1 cellular context compared by ENCODE assay signal in genomic region chr10:97292862-97293198, GRCh38.
TF ChIP-seq lines count a peak whose summit lies in the region.

No MANE protein-coding gene starts in this region.

TF ChIP-seq in GM12878, 131 proteins besides CTCF, POLR2A, EP300 and RAD21:
- TF ChIP-seq KLF5 (IDR thresholded peaks at IDR 0.05; ENCODE audit: partially characterized antibody): no peak
- TF ChIP-seq USF2 (IDR thresholded peaks at IDR 0.05; ENCODE audit: borderline replicate concordance, low read depth, low read length): no peak
- no peak for TF ChIP-seq PAX5 (IDR thresholded peaks at IDR 0.05; ENCODE audit: borderline replicate concordance, low read depth, low read length)
- TF ChIP-seq CBX3 (IDR thresholded peaks at IDR 0.05; ENCODE audit: borderline replicate concordance, low read depth): no peak
- TF ChIP-seq, protein P1, sequence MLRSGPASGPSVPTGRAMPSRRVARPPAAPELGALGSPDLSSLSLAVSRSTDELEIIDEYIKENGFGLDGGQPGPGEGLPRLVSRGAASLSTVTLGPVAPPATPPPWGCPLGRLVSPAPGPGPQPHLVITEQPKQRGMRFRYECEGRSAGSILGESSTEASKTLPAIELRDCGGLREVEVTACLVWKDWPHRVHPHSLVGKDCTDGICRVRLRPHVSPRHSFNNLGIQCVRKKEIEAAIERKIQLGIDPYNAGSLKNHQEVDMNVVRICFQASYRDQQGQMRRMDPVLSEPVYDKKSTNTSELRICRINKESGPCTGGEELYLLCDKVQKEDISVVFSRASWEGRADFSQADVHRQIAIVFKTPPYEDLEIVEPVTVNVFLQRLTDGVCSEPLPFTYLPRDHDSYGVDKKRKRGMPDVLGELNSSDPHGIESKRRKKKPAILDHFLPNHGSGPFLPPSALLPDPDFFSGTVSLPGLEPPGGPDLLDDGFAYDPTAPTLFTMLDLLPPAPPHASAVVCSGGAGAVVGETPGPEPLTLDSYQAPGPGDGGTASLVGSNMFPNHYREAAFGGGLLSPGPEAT (IDR thresholded peaks at IDR 0.05; ENCODE audit: low read depth): no peak
- no peak for TF ChIP-seq ZNF274 (IDR thresholded peaks at IDR 0.05; ENCODE audit: insufficient read depth, insufficient read length)
- no peak for TF ChIP-seq MXI1 (IDR thresholded peaks at IDR 0.05; ENCODE audit: low read depth, low read length)
- no peak for TF ChIP-seq PML (IDR thresholded peaks at IDR 0.05; ENCODE audit: low read length)
- TF ChIP-seq JUND (IDR thresholded peaks at IDR 0.05; ENCODE audit: low read depth, low read length): no peak
- no peak for TF ChIP-seq YBX1 (IDR thresholded peaks at IDR 0.05)
